1 cellular context compared by ENCODE assay signal in genomic region chr15:63891763-63892123, GRCh38.
TF ChIP-seq lines count a peak whose summit lies in the region.

No MANE protein-coding gene starts in this region.

TF ChIP-seq in HCT116, 20 proteins besides CTCF, POLR2A, EP300 and RAD21:
- no peak for TF ChIP-seq EGR1 (IDR thresholded peaks at IDR 0.05; ENCODE audit: low read depth)
- TF ChIP-seq ZNF274 (IDR thresholded peaks at IDR 0.05; ENCODE audit: low read depth, low read length) = no peak
- TF ChIP-seq SP1 (IDR thresholded peaks at IDR 0.05; ENCODE audit: low read depth) = no peak
- no peak for TF ChIP-seq ZBTB33 (IDR thresholded peaks at IDR 0.05; ENCODE audit: extremely low read depth, insufficient replicate concordance, low read length)
- no peak for TF ChIP-seq EZH2phosphoT487 (IDR thresholded peaks at IDR 0.05; ENCODE audit: borderline replicate concordance)
- no peak for TF ChIP-seq MAX (IDR thresholded peaks at IDR 0.05)
- no peak for TF ChIP-seq SRF (IDR thresholded peaks at IDR 0.05; ENCODE audit: low read depth)
- TF ChIP-seq CEBPB (IDR thresholded peaks at IDR 0.05; ENCODE audit: low read depth) = no peak
- no peak for TF ChIP-seq EZH2 (IDR thresholded peaks at IDR 0.05)
- no peak for TF ChIP-seq SIN3A (IDR thresholded peaks at IDR 0.05; ENCODE audit: low read depth)
